In the genomic region with DNA sequence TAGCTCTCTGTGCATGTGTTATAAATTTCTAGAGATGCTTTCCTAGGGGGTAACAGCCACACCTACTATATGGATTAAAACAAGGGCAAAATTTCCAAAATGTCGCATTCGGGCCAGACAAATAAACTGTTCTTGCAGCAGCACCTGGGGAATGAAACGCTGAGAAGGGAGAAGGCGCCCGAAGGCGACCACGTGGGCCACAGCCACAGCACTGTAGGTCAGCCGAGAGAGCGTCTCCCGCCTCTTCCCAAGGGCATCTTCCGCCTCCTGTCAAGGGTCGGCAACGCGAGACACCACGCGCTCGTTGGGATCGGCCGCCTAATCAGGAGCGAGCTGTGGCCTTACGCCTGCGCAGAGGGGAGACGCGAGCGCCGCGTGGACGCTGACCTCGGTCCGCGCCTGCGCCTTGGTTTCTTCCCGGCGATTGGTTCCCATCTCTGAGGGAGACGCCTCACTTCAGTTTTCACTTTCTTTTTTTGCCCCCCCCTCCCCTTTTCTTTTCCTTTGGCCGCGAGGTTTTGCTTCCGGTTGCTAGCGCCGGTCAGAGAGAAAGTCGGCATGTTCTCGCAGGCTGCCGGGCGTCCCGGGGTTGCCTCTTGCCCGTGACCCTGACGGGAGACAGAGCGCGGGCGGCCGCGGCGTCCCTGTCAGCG, we compare ENCODE assay signal across 8 cellular contexts. TPM values are rescaled to one million over a fixed set of nuclear protein-coding genes. Genes with fewer than 3 reads are reported as not detected.
DNase-seq lines count a peak whose midpoint lies in the region; ATAC-seq, FAIRE-seq and TF ChIP-seq lines count a peak whose summit lies in the region.

A gene with protein sequence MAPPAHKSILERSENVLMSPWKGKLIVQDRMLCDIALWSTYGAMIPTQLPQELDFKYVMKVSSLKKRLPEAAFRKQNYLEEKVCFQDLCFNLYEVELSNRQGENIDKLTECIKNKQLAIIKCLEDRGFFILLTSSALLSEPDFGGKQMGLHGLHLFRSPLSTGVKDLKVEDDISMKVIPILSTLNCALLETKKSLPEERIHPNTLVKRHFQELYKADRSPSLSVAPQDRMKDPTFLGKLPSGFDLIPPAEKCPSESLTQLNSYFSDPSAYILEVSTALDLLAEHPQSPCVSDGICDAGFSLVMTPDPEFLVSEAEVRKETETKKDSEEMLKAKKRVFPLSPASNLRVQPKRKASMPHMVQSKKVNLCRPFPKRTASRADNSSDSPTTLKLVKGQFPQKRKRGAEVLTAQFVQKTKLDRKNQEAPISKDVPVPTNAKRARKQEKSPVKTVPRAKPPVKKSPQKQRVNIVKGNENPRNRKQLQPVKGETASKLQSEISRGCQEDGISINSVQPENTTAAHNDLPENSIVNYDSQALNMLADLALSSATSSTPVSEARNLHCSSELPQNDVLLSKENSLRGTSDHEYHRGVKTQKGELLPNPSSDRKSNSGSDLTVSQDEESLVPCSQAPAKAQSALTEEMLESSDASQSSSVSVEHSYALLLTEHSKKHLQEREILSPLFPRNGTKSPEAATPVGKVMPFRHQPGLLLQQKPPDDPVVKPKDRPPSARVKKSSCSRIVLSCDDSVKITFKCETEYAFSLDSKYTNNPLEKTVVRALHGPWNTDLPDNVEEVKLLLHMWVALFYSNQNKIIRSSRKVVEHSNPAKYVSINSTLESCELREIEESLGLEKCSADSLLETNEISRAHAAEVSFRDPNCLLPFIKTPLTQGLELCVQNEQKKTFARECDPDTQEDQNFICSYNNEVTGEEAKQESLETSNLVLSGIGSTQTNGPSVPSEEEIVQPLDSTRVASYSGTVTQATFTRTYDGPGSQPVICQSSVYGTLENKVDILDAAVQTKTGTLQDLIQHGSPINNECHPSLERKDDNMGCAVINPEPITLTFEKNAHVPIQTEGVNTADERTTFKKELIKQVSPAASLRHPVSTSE (N-terminal part only) (plus strand): TSS at position 521 of the 653 bp plus-strand sequence. CDS start 35,805 bp downstream, outside the sequence.

- H3K27ac ChIP-seq in OCI-LY3 (ENCODE audit: low read length) (peak within 1 kb of the TSS; percentile 76), mesodermal cell (ENCODE audit: low read depth, low read length, severe bottlenecking) (peak within 1 kb of the TSS; percentile 88)

- H3K9me3 ChIP-seq in OCI-LY3 (ENCODE audit: insufficient read depth, low read length) (no peaks in the 10 kb centered on the region), mesodermal cell (ENCODE audit: control insufficient read depth, low read length) (peaks cover 6% of the 10 kb centered on the region)

- TF ChIP-seq CTCF in Calu3 (IDR thresholded peaks at IDR 0.05; ENCODE audit: unreplicated experiment): no peak
- no peak for TF ChIP-seq CTCF in OCI-LY3 (IDR thresholded peaks at IDR 0.05; ENCODE audit: low read depth, low read length)

- H3K9me3 Mint-ChIP-seq in Calu3 (ENCODE audit: low read depth, unreplicated experiment): no peaks in the 10 kb centered on the region

- peak within 1 kb of the TSS; percentile 82 for H3K9ac ChIP-seq in OCI-LY3 (ENCODE audit: low read length)

- H3K27me3 Mint-ChIP-seq in Calu3 (ENCODE audit: unreplicated experiment): no peaks in the 10 kb centered on the region

- peak within 1 kb of the TSS; percentile 84 for H3K4me3 Mint-ChIP-seq in Calu3 (ENCODE audit: low read depth, unreplicated experiment)

- CTCF ChIA-PET in Calu3 (lab: Charles Lee): interaction anchor here (0.8 kb wide), 1 partner anchor 25 kb away, joined by 3 read pairs; no protein-coding TSS in a partner anchor

- H3K4me1 ChIP-seq in OCI-LY3 (ENCODE audit: low read length) (peaks cover 11% of the 10 kb centered on the region), mesodermal cell (ENCODE audit: control insufficient read depth, insufficient read depth, low read length, poor library complexity, severe bottlenecking) (no peaks in the 10 kb centered on the region)

- H3K36me3 ChIP-seq in OCI-LY3 (replicated peaks; ENCODE audit: low read depth, low read length): no peaks in the 10 kb centered on the region
- peaks cover 8% of the 10 kb centered on the region for H3K36me3 ChIP-seq in mesodermal cell (ENCODE audit: control insufficient read depth, insufficient read depth, low read length)

- H3K79me2 ChIP-seq in OCI-LY3 (ENCODE audit: low read length): peaks cover 48% of the 10 kb centered on the region

- H3K27ac Mint-ChIP-seq in Calu3 (ENCODE audit: unreplicated experiment): peak within 1 kb of the TSS; percentile 90

- peak within 1 kb of the TSS; percentile 91 for H3K4me3 ChIP-seq in OCI-LY3 (ENCODE audit: low read length)
- H3K4me3 ChIP-seq in mesodermal cell (ENCODE audit: extremely low read depth, insufficient read depth, low read length, poor library complexity, severe bottlenecking): peak within 1 kb of the TSS; percentile 85

- H2AFZ ChIP-seq in OCI-LY3 (ENCODE audit: low read depth, low read length): peak within 1 kb of the TSS; percentile 61; the same call in 1 of the 2 replicates

- DNase-seq in Calu3: peak; percentile 97
- DNase-seq in HuH-7 (ENCODE audit: low spot score): peak; percentile 96
- peak; percentile 97 for DNase-seq in activated CD8-positive, alpha-beta memory T cell treated with anti-CD3 and anti-CD28 coated beads, Interleukin-2, amount 50 U/mL, for 48 hours
- DNase-seq in stimulated activated CD8-positive, alpha-beta memory T cell treated with anti-CD3 and anti-CD28 coated beads, Interleukin-15, amount 100 ng/mL, for 4 hours (ENCODE audit: low read depth in 2 of 2): peak; percentile 94 to 97

- peak; percentile 87 for FAIRE-seq in endometrium (lab: Jason Lieb, UNC)

- peak within 1 kb of the TSS; percentile 92 for H3K4me2 ChIP-seq in OCI-LY3 (ENCODE audit: low read length)

- peaks cover 18% of the 10 kb centered on the region for H3K4me1 Mint-ChIP-seq in Calu3 (ENCODE audit: low read depth, unreplicated experiment)

- WGBS in mesodermal cell (ENCODE audit: insufficient coverage in 2 of 2), 2 experiments: 6% methylated on average over 34 to 49 of the region's 54 CpGs

- H3K27me3 ChIP-seq in OCI-LY3 (ENCODE audit: low read depth, low read length): no peaks in the 10 kb centered on the region

- TSS peak; percentile 87 for BruUV-seq in Calu3 (replicated peaks; lab: Mats Ljungman, UMichigan)

- peak; percentile 65 for ATAC-seq in GM21447 (IDR thresholded peaks at IDR 0.05; ENCODE audit: unreplicated experiment)

- H4K20me1 ChIP-seq in OCI-LY3 (ENCODE audit: insufficient read depth, low read length): peaks cover 14% of the 10 kb centered on the region

- peaks cover 28% of the 10 kb centered on the region for H3K36me3 Mint-ChIP-seq in Calu3 (ENCODE audit: insufficient read depth, unreplicated experiment)

- intact Hi-C loops in Calu3 (cut with micrococcal nuclease; ENCODE audit: unreplicated experiment): no loop called here

RNA-seq across cellular contexts. Expression of the gene that starts here (rescaled TPM):
- total RNA-seq in Calu3 (2022): 80.5 and 88.9 TPM in 2 replicates
- polyA plus RNA-seq in mesodermal cell (2013, experiment 1 of 2): 29.2 TPM
- polyA plus RNA-seq in mesodermal cell (2013, experiment 2 of 2): 25.9 TPM

Comparison
In these comparisons a context has a peak if more than half of its experiments do, and no peak if none do; other contexts are left out.
1. Peak in every context shown above with its lines: DNase-seq, ATAC-seq, H3K4me3 ChIP-seq and H3K27ac ChIP-seq.